In the genomic region with DNA sequence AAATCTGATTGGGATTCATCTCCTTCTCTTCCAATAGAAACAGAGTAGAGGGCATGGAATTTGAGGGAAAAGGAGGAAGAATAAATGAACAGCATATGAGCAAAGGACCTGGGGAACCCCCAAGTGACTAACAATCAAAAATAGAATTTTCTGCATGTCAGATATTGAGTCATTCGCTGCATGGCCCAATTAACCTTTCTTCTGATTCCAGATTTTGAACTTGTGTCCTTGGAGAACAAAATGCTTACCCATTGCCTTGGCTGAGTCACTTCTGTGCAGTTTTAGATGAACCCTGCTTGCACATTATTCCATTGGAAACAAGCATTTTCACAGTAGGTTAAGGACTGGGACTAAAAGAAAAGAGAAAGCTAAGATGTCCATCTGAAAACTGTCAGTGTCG, we compare ENCODE assay signal across 1 cellular context.
TF ChIP-seq lines count a peak whose summit lies in the region.

No MANE protein-coding gene starts in this region.

TF ChIP-seq in SK-N-SH treated with all-trans-retinoic acid at 6 μM for 48 hours, 23 proteins besides CTCF, POLR2A, EP300 and RAD21 (continued from another document):
- TF ChIP-seq, protein P1, sequence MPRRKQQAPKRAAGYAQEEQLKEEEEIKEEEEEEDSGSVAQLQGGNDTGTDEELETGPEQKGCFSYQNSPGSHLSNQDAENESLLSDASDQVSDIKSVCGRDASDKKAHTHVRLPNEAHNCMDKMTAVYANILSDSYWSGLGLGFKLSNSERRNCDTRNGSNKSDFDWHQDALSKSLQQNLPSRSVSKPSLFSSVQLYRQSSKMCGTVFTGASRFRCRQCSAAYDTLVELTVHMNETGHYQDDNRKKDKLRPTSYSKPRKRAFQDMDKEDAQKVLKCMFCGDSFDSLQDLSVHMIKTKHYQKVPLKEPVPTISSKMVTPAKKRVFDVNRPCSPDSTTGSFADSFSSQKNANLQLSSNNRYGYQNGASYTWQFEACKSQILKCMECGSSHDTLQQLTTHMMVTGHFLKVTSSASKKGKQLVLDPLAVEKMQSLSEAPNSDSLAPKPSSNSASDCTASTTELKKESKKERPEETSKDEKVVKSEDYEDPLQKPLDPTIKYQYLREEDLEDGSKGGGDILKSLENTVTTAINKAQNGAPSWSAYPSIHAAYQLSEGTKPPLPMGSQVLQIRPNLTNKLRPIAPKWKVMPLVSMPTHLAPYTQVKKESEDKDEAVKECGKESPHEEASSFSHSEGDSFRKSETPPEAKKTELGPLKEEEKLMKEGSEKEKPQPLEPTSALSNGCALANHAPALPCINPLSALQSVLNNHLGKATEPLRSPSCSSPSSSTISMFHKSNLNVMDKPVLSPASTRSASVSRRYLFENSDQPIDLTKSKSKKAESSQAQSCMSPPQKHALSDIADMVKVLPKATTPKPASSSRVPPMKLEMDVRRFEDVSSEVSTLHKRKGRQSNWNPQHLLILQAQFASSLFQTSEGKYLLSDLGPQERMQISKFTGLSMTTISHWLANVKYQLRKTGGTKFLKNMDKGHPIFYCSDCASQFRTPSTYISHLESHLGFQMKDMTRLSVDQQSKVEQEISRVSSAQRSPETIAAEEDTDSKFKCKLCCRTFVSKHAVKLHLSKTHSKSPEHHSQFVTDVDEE (CRISPR knock-in tag; IDR thresholded peaks at IDR 0.05), result no peak
- TF ChIP-seq ZFP30 (CRISPR knock-in tag; IDR thresholded peaks at IDR 0.05) (no peak), TCF4 (CRISPR knock-in tag; IDR thresholded peaks at IDR 0.05; ENCODE audit: borderline replicate concordance) (no peak)
